2 cellular contexts compared by ENCODE assay signal in the genomic region with DNA sequence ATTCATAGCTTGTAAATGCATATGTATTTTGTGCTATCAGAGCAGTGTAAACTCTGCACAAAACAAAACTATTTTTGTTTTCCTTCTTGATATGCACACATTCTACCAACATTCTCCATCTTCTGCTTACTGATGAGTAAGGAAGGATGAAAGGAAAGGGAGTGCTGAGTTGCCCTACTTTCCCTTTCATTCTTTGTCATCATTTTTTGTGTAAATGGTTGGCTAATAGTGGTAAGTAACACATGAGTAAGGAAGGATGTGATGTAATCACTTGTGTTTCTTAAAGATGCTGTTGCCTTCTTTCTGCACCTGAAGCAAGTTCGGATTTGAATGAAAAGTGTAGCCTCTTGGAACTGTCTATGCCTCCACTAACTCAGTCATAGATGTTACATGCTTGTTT.
TF ChIP-seq lines count a peak whose summit lies in the region.

No MANE protein-coding gene starts in this region.

TF ChIP-seq in K562, 482 proteins besides CTCF, POLR2A, EP300 and RAD21 (continued from another document):
- TF ChIP-seq IFI16 (CRISPR knock-in tag; IDR thresholded peaks at IDR 0.05) (no peak), NUFIP1 (IDR thresholded peaks at IDR 0.05; ENCODE audit: partially characterized antibody) (no peak), PHB (CRISPR knock-in tag; IDR thresholded peaks at IDR 0.05) (no peak), RBM14 (IDR thresholded peaks at IDR 0.05; ENCODE audit: borderline replicate concordance, insufficient read depth, low read depth, low read length) (no peak), ZNF57 (CRISPR knock-in tag; IDR thresholded peaks at IDR 0.05) (no peak), CHD1 (IDR thresholded peaks at IDR 0.05; ENCODE audit: low read length) (no peak)

TF ChIP-seq in WTC11, 78 proteins besides CTCF, POLR2A, EP300 and RAD21 (continued from another document):
- TF ChIP-seq, protein P1, sequence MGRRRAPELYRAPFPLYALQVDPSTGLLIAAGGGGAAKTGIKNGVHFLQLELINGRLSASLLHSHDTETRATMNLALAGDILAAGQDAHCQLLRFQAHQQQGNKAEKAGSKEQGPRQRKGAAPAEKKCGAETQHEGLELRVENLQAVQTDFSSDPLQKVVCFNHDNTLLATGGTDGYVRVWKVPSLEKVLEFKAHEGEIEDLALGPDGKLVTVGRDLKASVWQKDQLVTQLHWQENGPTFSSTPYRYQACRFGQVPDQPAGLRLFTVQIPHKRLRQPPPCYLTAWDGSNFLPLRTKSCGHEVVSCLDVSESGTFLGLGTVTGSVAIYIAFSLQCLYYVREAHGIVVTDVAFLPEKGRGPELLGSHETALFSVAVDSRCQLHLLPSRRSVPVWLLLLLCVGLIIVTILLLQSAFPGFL (CRISPR knock-in tag; IDR thresholded peaks at IDR 0.05; ENCODE audit: borderline replicate concordance), result no peak
- TF ChIP-seq, protein P2, sequence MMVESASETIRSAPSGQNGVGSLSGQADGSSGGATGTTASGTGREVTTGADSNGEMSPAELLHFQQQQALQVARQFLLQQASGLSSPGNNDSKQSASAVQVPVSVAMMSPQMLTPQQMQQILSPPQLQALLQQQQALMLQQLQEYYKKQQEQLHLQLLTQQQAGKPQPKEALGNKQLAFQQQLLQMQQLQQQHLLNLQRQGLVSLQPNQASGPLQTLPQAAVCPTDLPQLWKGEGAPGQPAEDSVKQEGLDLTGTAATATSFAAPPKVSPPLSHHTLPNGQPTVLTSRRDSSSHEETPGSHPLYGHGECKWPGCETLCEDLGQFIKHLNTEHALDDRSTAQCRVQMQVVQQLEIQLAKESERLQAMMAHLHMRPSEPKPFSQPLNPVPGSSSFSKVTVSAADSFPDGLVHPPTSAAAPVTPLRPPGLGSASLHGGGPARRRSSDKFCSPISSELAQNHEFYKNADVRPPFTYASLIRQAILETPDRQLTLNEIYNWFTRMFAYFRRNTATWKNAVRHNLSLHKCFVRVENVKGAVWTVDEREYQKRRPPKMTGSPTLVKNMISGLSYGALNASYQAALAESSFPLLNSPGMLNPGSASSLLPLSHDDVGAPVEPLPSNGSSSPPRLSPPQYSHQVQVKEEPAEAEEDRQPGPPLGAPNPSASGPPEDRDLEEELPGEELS (CRISPR knock-in tag; IDR thresholded peaks at IDR 0.05), result no peak
- TF ChIP-seq, protein P3, sequence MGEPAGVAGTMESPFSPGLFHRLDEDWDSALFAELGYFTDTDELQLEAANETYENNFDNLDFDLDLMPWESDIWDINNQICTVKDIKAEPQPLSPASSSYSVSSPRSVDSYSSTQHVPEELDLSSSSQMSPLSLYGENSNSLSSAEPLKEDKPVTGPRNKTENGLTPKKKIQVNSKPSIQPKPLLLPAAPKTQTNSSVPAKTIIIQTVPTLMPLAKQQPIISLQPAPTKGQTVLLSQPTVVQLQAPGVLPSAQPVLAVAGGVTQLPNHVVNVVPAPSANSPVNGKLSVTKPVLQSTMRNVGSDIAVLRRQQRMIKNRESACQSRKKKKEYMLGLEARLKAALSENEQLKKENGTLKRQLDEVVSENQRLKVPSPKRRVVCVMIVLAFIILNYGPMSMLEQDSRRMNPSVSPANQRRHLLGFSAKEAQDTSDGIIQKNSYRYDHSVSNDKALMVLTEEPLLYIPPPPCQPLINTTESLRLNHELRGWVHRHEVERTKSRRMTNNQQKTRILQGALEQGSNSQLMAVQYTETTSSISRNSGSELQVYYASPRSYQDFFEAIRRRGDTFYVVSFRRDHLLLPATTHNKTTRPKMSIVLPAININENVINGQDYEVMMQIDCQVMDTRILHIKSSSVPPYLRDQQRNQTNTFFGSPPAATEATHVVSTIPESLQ (CRISPR knock-in tag; IDR thresholded peaks at IDR 0.05), result no peak
- TF ChIP-seq, protein P4, sequence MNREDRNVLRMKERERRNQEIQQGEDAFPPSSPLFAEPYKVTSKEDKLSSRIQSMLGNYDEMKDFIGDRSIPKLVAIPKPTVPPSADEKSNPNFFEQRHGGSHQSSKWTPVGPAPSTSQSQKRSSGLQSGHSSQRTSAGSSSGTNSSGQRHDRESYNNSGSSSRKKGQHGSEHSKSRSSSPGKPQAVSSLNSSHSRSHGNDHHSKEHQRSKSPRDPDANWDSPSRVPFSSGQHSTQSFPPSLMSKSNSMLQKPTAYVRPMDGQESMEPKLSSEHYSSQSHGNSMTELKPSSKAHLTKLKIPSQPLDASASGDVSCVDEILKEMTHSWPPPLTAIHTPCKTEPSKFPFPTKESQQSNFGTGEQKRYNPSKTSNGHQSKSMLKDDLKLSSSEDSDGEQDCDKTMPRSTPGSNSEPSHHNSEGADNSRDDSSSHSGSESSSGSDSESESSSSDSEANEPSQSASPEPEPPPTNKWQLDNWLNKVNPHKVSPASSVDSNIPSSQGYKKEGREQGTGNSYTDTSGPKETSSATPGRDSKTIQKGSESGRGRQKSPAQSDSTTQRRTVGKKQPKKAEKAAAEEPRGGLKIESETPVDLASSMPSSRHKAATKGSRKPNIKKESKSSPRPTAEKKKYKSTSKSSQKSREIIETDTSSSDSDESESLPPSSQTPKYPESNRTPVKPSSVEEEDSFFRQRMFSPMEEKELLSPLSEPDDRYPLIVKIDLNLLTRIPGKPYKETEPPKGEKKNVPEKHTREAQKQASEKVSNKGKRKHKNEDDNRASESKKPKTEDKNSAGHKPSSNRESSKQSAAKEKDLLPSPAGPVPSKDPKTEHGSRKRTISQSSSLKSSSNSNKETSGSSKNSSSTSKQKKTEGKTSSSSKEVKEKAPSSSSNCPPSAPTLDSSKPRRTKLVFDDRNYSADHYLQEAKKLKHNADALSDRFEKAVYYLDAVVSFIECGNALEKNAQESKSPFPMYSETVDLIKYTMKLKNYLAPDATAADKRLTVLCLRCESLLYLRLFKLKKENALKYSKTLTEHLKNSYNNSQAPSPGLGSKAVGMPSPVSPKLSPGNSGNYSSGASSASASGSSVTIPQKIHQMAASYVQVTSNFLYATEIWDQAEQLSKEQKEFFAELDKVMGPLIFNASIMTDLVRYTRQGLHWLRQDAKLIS (CRISPR knock-in tag; IDR thresholded peaks at IDR 0.05; ENCODE audit: borderline replicate concordance), result no peak
- TF ChIP-seq SP1 (CRISPR knock-in tag; conservative IDR thresholded peaks at IDR 0.05) (no peak), ETV6 (CRISPR knock-in tag; IDR thresholded peaks at IDR 0.05) (no peak), ESRRA (CRISPR knock-in tag; IDR thresholded peaks at IDR 0.05; ENCODE audit: borderline replicate concordance) (no peak), ELF4 (CRISPR knock-in tag; IDR thresholded peaks at IDR 0.05; ENCODE audit: low read depth) (no peak), SOX15 (CRISPR knock-in tag; IDR thresholded peaks at IDR 0.05) (no peak)
- TF ChIP-seq, protein P5, sequence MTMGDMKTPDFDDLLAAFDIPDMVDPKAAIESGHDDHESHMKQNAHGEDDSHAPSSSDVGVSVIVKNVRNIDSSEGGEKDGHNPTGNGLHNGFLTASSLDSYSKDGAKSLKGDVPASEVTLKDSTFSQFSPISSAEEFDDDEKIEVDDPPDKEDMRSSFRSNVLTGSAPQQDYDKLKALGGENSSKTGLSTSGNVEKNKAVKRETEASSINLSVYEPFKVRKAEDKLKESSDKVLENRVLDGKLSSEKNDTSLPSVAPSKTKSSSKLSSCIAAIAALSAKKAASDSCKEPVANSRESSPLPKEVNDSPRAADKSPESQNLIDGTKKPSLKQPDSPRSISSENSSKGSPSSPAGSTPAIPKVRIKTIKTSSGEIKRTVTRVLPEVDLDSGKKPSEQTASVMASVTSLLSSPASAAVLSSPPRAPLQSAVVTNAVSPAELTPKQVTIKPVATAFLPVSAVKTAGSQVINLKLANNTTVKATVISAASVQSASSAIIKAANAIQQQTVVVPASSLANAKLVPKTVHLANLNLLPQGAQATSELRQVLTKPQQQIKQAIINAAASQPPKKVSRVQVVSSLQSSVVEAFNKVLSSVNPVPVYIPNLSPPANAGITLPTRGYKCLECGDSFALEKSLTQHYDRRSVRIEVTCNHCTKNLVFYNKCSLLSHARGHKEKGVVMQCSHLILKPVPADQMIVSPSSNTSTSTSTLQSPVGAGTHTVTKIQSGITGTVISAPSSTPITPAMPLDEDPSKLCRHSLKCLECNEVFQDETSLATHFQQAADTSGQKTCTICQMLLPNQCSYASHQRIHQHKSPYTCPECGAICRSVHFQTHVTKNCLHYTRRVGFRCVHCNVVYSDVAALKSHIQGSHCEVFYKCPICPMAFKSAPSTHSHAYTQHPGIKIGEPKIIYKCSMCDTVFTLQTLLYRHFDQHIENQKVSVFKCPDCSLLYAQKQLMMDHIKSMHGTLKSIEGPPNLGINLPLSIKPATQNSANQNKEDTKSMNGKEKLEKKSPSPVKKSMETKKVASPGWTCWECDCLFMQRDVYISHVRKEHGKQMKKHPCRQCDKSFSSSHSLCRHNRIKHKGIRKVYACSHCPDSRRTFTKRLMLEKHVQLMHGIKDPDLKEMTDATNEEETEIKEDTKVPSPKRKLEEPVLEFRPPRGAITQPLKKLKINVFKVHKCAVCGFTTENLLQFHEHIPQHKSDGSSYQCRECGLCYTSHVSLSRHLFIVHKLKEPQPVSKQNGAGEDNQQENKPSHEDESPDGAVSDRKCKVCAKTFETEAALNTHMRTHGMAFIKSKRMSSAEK (CRISPR knock-in tag; IDR thresholded peaks at IDR 0.05; ENCODE audit: borderline replicate concordance), result no peak
